In genomic region chr6:156597130-156597529, GRCh38 we compare ENCODE assay signal across 7 cellular contexts.
"Had no signal": no experiment of that assay in that cellular context is flagged by ENCODE, and none has a peak within 500 bp of the region (broad histone marks: within the 10 kb centered on the region; RNA-seq: fewer than 3 reads in every experiment).

No MANE protein-coding gene starts in this region.

- H3K27ac Mint-ChIP-seq: IgD-negative memory B cell had no signal

- ATAC-seq: HepG2 had no signal

- H3K27ac ChIP-seq: HL-60 had no signal

- DNase-seq: GOT3, H9, HCEC 1CT, KBM-7 had no signal

- H3K9me3 Mint-ChIP-seq: IgD-negative memory B cell had no signal

- H3K4me3 Mint-ChIP-seq: H9, IgD-negative memory B cell had no signal
